Comparison of ENCODE assay signal across 24 cellular contexts in the genomic region with DNA sequence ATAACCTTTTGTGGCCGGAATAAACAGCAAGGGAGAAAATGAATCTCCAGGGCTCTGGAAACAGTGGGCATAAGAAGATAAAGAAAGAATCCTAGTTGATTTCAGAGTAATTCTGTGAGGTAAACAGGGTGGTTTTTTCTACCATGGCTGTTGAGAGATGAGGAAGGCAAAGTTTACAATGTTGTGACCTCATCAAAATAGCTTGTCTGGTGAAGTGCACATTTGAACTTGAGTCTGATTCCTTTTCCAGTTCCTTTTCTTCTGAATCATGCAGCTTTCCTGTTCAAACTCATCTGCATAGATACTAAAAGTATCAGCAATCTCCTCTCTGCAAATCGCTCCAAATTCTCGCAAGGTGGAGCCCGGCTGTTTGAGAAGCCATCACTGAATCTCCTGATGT.
DNase-seq lines count a peak whose midpoint lies in the region; ATAC-seq and TF ChIP-seq lines count a peak whose summit lies in the region.
"Had no signal": no experiment of that assay in that cellular context is flagged by ENCODE, and none has a peak within 500 bp of the region (broad histone marks: within the 10 kb centered on the region; RNA-seq: fewer than 3 reads in every experiment).

No MANE protein-coding gene starts in this region.

- H3K27me3 ChIP-seq in PC-3 (ENCODE audit: low read length) (no peaks in the 10 kb centered on the region), parathyroid adenoma (ENCODE audit: control insufficient read depth, insufficient read depth, low read length) (no peaks in the 10 kb centered on the region), Peyer's patch (no peaks in the 10 kb centered on the region)
- H3K27me3 ChIP-seq: cardiac muscle cell, gastrocnemius medialis had no signal

- peaks cover 0 to 2% (median 0%) of the 10 kb centered on the region in 6 donors for H3K9me3 Mint-ChIP-seq in immature natural killer cell
- H3K9me3 Mint-ChIP-seq: activated T-cell treated with anti-CD3 and anti-CD28 coated beads, Interleukin-2, amount 50 U/mL, for 4 hours; H9; memory B cell; naive B cell had no signal

- no peaks in the 10 kb centered on the region for H3K79me2 ChIP-seq in PC-3 (ENCODE audit: low read length)
- no peaks in the 10 kb centered on the region for H3K79me2 ChIP-seq in parathyroid adenoma

- no peak overlapping the region for H3K27ac Mint-ChIP-seq in immature natural killer cell
- H3K27ac Mint-ChIP-seq: CD8-positive, alpha-beta memory T cell; memory B cell; naive B cell had no signal

- H3K27ac ChIP-seq in C4-2B: peak overlapping the region; percentile 12; the same call in 1 of the 2 replicates
- no peak overlapping the region for H3K27ac ChIP-seq in PC-3 (ENCODE audit: low read length)
- H3K27ac ChIP-seq in parathyroid adenoma: peak overlapping the region; percentile 9
- no peak overlapping the region for H3K27ac ChIP-seq in Peyer's patch
- H3K27ac ChIP-seq: cardiac muscle cell, epithelial cell of prostate, gastrocnemius medialis had no signal

- no peak for ATAC-seq in PC-3
- ATAC-seq: activated T-cell treated with anti-CD3 and anti-CD28 coated beads, Interleukin-2, amount 50 U/mL, for 4 hours; gastrocnemius medialis had no signal

- H3K4me1 Mint-ChIP-seq in immature natural killer cell: no peaks in the 10 kb centered on the region
- H3K4me1 Mint-ChIP-seq: CD8-positive, alpha-beta memory T cell had no signal

- H3K27me3 Mint-ChIP-seq in immature natural killer cell (ENCODE audit: low read depth in 3 of 3): peaks cover 2 to 6% (median 2%) of the 10 kb centered on the region in 3 donors

- H3K9ac ChIP-seq in PC-3 (ENCODE audit: low read length) (no peak overlapping the region), parathyroid adenoma (no peak overlapping the region)

- H3K9me3 ChIP-seq in PC-3 (ENCODE audit: low read length): no peaks in the 10 kb centered on the region
- H3K9me3 ChIP-seq in parathyroid adenoma (ENCODE audit: control insufficient read depth, low read length): no peaks in the 10 kb centered on the region
- H3K9me3 ChIP-seq in Peyer's patch: no peaks in the 10 kb centered on the region
- H3K9me3 ChIP-seq: gastrocnemius medialis had no signal

- CTCF ChIA-PET in PC-3 (lab: Charles Lee): no interaction called here

- H2AFZ ChIP-seq in PC-3 (ENCODE audit: low read length): no peak overlapping the region
- H2AFZ ChIP-seq in parathyroid adenoma: peak overlapping the region; percentile 42

- intact Hi-C loops in PC-3 (cut with micrococcal nuclease): no loop called here

- H3K4me2 ChIP-seq in PC-3 (ENCODE audit: low read length): no peak overlapping the region
- H3K4me2 ChIP-seq in parathyroid adenoma (ENCODE audit: low read length): no peak overlapping the region

- H3F3A ChIP-seq in PC-3 (ENCODE audit: low read length, unreplicated experiment): no peaks in the 10 kb centered on the region

- no peak overlapping the region for H3K4me3 Mint-ChIP-seq in immature natural killer cell
- H3K4me3 Mint-ChIP-seq: activated T-cell treated with anti-CD3 and anti-CD28 coated beads, Interleukin-2, amount 50 U/mL, for 4 hours; CD8-positive, alpha-beta memory T cell; H9; memory B cell; naive B cell had no signal

- H3K4me1 ChIP-seq in PC-3 (ENCODE audit: insufficient read depth, low read length) (peaks cover 34% of the 10 kb centered on the region), parathyroid adenoma (peaks cover 4% of the 10 kb centered on the region), Peyer's patch (peaks cover 0 to 2% (median 0%) of the 10 kb centered on the region in 4 donors)
- H3K4me1 ChIP-seq: gastrocnemius medialis had no signal

- H3K36me3 Mint-ChIP-seq in immature natural killer cell: no peaks in the 10 kb centered on the region
- H3K36me3 Mint-ChIP-seq: CD8-positive, alpha-beta memory T cell; memory B cell; naive B cell had no signal

- H3K36me3 ChIP-seq in PC-3 (ENCODE audit: low read depth, low read length) (no peaks in the 10 kb centered on the region), parathyroid adenoma (ENCODE audit: control insufficient read depth, insufficient read depth, low read length) (no peaks in the 10 kb centered on the region), Peyer's patch (no peaks in the 10 kb centered on the region)
- H3K36me3 ChIP-seq: cardiac muscle cell, gastrocnemius medialis had no signal

- BruUV-seq in PC-3 (replicated peaks; lab: Mats Ljungman, UMichigan): no TSS peak

- TF ChIP-seq POLR2A in Peyer's patch (IDR thresholded peaks at IDR 0.05): no peak

- no peak for TF ChIP-seq CTCF in C4-2B (conservative IDR thresholded peaks at IDR 0.05)
- TF ChIP-seq CTCF in PC-3 (conservative IDR thresholded peaks at IDR 0.05; ENCODE audit: low read depth, low read length): no peak
- TF ChIP-seq CTCF in fibroblast of pulmonary artery (IDR thresholded peaks at IDR 0.05; ENCODE audit: low read length, missing control alignments): no peak
- TF ChIP-seq CTCF in parathyroid adenoma (IDR thresholded peaks at IDR 0.05): no peak
- TF ChIP-seq CTCF in Peyer's patch (IDR thresholded peaks at IDR 0.05): no peak

- POLR2A ChIA-PET in PC-3 (lab: Charles Lee; ENCODE audit: unreplicated experiment): no interaction called here

- no peak overlapping the region for H3K4me3 ChIP-seq in PC-3 (ENCODE audit: low read length)
- H3K4me3 ChIP-seq in fibroblast of pulmonary artery (replicated peaks; ENCODE audit: low read depth, low read length): no peak overlapping the region
- H3K4me3 ChIP-seq in parathyroid adenoma (ENCODE audit: low read depth, low read length): no peak overlapping the region
- no peak overlapping the region for H3K4me3 ChIP-seq in Peyer's patch
- H3K4me3 ChIP-seq: cardiac muscle cell, gastrocnemius medialis had no signal

- no peaks in the 10 kb centered on the region for H4K20me1 ChIP-seq in PC-3 (ENCODE audit: low read length)

- no peaks in the 10 kb centered on the region for H3K9me2 ChIP-seq in PC-3 (replicated peaks; ENCODE audit: low read length)

- DNase-seq in PC-3 (peak; percentile 18), fibroblast of pulmonary artery (ENCODE audit: low read depth) (peak; percentile 42), Peyer's patch (no peak), immature natural killer cell (no peak), NCI-H2227 treated with DMSO at 0.1 percent for 48 hours (lab: John Stamatoyannopoulos, UW) (no peak)
- DNase-seq: activated CD4-positive, CD25-positive, alpha-beta regulatory T cell treated with anti-CD3 and anti-CD28 coated beads, Interleukin-2, amount 50 U/mL, for 72 hours; activated naive CD4-positive, alpha-beta T cell treated with Interleukin-2 at 50 U/mL for 16 hours; activated T-cell treated with anti-CD3 and anti-CD28 coated beads, Interleukin-2, amount 50 U/mL, for 4 hours; amygdala; CD8-positive, alpha-beta memory T cell; gastrocnemius medialis; GF-D8; H9; KBM-7; naive B cell; NCI-H146; NCI-H82; SHP77; stimulated activated CD4-positive, alpha-beta T cell treated with anti-CD3 and anti-CD28 coated beads, Interleukin-15, amount 100 ng/mL, for 24 hours had no signal

Comparison
In these comparisons a context has a peak if more than half of its experiments do, and no peak if none do; other contexts are left out.
1. H3K27ac ChIP-seq: peak in C4-2B (single experiment) and parathyroid adenoma (single experiment); none in PC-3 (single experiment) and Peyer's patch (0 of 4).
2. DNase-seq: peak in PC-3 (single experiment) and fibroblast of pulmonary artery (single experiment); none in Peyer's patch (0 of 3), immature natural killer cell (0 of 3) and NCI-H2227 treated with DMSO at 0.1 percent for 48 hours (single experiment).